ENCODE assay signal across 1 cellular context in the genomic region with DNA sequence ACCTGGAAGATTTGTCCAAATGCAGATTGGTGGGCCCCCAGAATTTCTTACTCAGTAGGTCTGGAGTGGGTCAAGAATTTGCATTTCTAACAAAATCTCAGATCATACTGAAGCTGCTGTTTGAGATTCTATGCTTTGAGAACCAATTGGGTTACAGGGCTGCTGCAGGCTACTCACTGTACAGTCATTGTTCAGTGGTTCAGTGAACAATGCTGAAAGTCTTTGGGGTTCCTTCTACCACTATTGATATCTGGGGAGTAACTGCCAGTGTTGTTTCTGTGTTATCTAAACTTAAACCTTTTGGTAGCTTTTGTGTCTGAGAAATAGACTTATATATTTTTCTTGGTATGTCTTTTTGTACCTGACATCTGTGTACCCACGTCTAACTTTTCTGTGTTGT.
TF ChIP-seq lines count a peak whose summit lies in the region.

No MANE protein-coding gene starts in this region.

TF ChIP-seq in IMR-90, 13 proteins besides CTCF, POLR2A, EP300 and RAD21:
- TF ChIP-seq RCOR1 (IDR thresholded peaks at IDR 0.05; ENCODE audit: insufficient replicate concordance, low read length) (no peak), MAZ (IDR thresholded peaks at IDR 0.05; ENCODE audit: borderline replicate concordance, low read depth, low read length) (no peak), CEBPB (IDR thresholded peaks at IDR 0.05; ENCODE audit: low read depth, low read length) (no peak), RFX5 (IDR thresholded peaks at IDR 0.05; ENCODE audit: low read depth, low read length) (no peak), MAFK (IDR thresholded peaks at IDR 0.05; ENCODE audit: low read depth, low read length) (no peak), FOS (IDR thresholded peaks at IDR 0.05; ENCODE audit: low read depth, low read length) (no peak), SMC3 (IDR thresholded peaks at IDR 0.05; ENCODE audit: low read depth, low read length) (no peak)
- TF ChIP-seq, protein P1, sequence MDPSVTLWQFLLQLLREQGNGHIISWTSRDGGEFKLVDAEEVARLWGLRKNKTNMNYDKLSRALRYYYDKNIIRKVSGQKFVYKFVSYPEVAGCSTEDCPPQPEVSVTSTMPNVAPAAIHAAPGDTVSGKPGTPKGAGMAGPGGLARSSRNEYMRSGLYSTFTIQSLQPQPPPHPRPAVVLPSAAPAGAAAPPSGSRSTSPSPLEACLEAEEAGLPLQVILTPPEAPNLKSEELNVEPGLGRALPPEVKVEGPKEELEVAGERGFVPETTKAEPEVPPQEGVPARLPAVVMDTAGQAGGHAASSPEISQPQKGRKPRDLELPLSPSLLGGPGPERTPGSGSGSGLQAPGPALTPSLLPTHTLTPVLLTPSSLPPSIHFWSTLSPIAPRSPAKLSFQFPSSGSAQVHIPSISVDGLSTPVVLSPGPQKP (IDR thresholded peaks at IDR 0.05; ENCODE audit: borderline replicate concordance, low read depth, low read length), result no peak
- TF ChIP-seq, protein P2, sequence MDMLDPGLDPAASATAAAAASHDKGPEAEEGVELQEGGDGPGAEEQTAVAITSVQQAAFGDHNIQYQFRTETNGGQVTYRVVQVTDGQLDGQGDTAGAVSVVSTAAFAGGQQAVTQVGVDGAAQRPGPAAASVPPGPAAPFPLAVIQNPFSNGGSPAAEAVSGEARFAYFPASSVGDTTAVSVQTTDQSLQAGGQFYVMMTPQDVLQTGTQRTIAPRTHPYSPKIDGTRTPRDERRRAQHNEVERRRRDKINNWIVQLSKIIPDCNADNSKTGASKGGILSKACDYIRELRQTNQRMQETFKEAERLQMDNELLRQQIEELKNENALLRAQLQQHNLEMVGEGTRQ (IDR thresholded peaks at IDR 0.05; ENCODE audit: low read depth, low read length), result no peak
